ENCODE assay signal across 23 cellular contexts in the genomic region with DNA sequence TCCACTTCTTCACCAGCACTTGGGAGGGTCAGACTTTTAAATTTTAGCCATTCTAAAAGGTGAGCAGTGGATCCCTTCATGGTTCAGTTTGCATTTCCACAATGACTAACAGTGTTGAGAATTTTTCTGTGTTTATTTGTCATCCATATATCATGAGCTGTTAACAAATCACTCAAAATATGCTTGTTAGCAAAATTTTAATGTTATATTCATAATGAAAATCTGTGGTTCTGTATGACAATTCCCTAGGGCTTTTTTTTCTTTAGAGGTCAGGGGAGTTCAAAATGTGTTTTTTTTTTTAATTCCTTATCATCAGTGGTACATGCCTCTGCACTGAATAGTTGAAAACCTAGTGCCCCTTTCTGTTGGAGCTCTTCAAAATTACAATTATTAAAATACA.
DNase-seq lines count a peak whose midpoint lies in the region; ATAC-seq, FAIRE-seq and TF ChIP-seq lines count a peak whose summit lies in the region.
"Had no signal": no experiment of that assay in that cellular context is flagged by ENCODE, and none has a peak within 500 bp of the region (broad histone marks: within the 10 kb centered on the region; RNA-seq: fewer than 3 reads in every experiment).

No MANE protein-coding gene starts in this region.

- H3K36me3 ChIP-seq in bronchial epithelial cell (ENCODE audit: control insufficient read depth, insufficient read depth, low read length), result no peaks in the 10 kb centered on the region
- H3K36me3 ChIP-seq: HAP-1, Peyer's patch, SJSA1 had no signal

- H3K36me3 Mint-ChIP-seq in mesothelial cell of epicardium, result no peaks in the 10 kb centered on the region
- H3K36me3 Mint-ChIP-seq: CD14-positive monocyte had no signal

- no peaks in the 10 kb centered on the region for H3K27me3 ChIP-seq in bronchial epithelial cell (ENCODE audit: control insufficient read depth, insufficient read depth, low read length)
- H3K27me3 ChIP-seq: Peyer's patch, SJSA1 had no signal

- no peak overlapping the region for H3K4me3 Mint-ChIP-seq in mesothelial cell of epicardium
- H3K4me3 Mint-ChIP-seq: CD14-positive monocyte, GM23338 had no signal

- peaks cover 3% of the 10 kb centered on the region for H3K4me1 Mint-ChIP-seq in mesothelial cell of epicardium

- no peak for ATAC-seq in GM21723 (IDR thresholded peaks at IDR 0.05; ENCODE audit: unreplicated experiment)
- no peak for ATAC-seq in HG03045 (IDR thresholded peaks at IDR 0.05; ENCODE audit: unreplicated experiment)
- ATAC-seq: GM23338, Right ventricle myocardium inferior had no signal

- H3K27ac Mint-ChIP-seq in mesothelial cell of epicardium, result no peak overlapping the region
- H3K27ac Mint-ChIP-seq: CD14-positive monocyte, GM23338 had no signal

- no peak for FAIRE-seq in bronchial epithelial cell (lab: Jason Lieb, UNC)

- no peak overlapping the region for H3K4me3 ChIP-seq in bronchial epithelial cell (ENCODE audit: low read depth, low read length)
- H3K4me3 ChIP-seq in fibroblast of the aortic adventitia (ENCODE audit: low read depth, low read length), result no peak overlapping the region
- H3K4me3 ChIP-seq: GM23338, HAP-1, Peyer's patch, SJSA1 had no signal

- H3K9me3 Mint-ChIP-seq in mesothelial cell of epicardium, result peaks cover 8% of the 10 kb centered on the region
- H3K9me3 Mint-ChIP-seq: GM23338 had no signal

- TF ChIP-seq CTCF in bronchial epithelial cell (IDR thresholded peaks at IDR 0.05; ENCODE audit: insufficient read depth, low read length, severe bottlenecking) (no peak), fibroblast of the aortic adventitia (IDR thresholded peaks at IDR 0.05; ENCODE audit: insufficient read depth, low read length) (no peak), GM20000 (IDR thresholded peaks at IDR 0.05; ENCODE audit: extremely low read depth, missing control alignments) (no peak), mesothelial cell of epicardium (IDR thresholded peaks at IDR 0.05; ENCODE audit: unreplicated experiment) (no peak)

- H3K27me3 Mint-ChIP-seq in mesothelial cell of epicardium (ENCODE audit: low read depth), result no peaks in the 10 kb centered on the region

- peak; percentile 15 for DNase-seq in A172 (ENCODE audit: low spot score)
- peak; percentile 91 for DNase-seq in NCI-H226
- DNase-seq in bronchial epithelial cell (ENCODE audit: low read depth), result peak; percentile 86
- peak; percentile 25 for DNase-seq in fibroblast of the aortic adventitia (ENCODE audit: low read depth)
- DNase-seq in GM20000 (ENCODE audit: low spot score), result no peak
- no peak for DNase-seq in mesothelial cell of epicardium (ENCODE audit: low spot score in 2 of 2, unreplicated experiment in 2 of 2)
- DNase-seq: 8988T; DMS53; Karpas-422; NCI-H1417; NCI-H1694 treated with DMSO at 0.1 percent for 48 hours; NCI-H2081 treated with DMSO at 0.1 percent for 48 hours; NCI-H510A; NCI-H774; NK-92 treated with Interleukin-12 subunit alpha and Interleukin-12 subunit beta, amount 100 ng/mL, for 24 hours; Peyer's patch had no signal

Comparison
In these comparisons a context has a peak if more than half of its experiments do, and no peak if none do; other contexts are left out.
1. DNase-seq: peak in A172 (single experiment), NCI-H226 (single experiment), bronchial epithelial cell (single experiment) and fibroblast of the aortic adventitia (single experiment); none in GM20000 (single experiment) and mesothelial cell of epicardium (0 of 2).